In the genomic region with DNA sequence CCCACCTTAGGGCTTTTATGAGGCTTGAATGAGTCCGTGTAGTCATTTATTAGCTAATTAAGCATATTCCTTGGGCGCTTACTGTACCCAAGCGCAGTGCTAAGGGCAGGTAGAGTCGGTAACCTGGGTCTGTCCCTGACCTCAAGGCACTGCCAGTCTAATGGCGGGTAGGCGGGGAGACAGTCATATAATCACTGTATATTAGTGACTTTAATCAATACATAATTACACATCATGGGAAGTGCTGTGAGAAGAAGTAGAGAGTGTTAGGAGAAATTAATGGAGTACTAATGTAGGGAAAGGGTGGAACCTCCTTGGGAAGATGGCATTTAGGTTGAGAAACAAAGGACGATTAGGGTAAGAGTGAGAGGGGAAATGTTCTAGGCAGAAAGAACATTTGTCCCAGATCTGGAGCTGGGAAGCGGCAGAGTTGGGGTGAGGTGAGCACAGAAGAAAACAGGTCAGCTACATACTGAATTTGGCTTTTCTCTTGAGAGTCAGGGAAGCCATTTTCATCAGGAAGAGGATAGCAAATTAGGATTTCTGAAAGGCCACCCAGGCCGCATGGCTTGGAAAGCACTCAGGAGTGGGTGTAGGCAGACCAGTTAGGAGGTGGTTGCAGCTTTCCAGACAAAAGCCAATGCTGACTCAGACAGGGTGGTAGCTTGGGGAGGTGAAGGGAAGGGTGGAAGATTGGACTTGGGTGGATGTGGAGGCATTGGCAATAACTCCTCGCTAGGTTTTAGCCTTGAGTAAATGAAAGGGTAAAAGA, we compare ENCODE assay signal across 1 cellular context.
TF ChIP-seq lines count a peak whose summit lies in the region.

No MANE protein-coding gene starts in this region.

TF ChIP-seq in H1, 55 proteins besides CTCF, POLR2A, EP300 and RAD21:
- TF ChIP-seq, protein P1, sequence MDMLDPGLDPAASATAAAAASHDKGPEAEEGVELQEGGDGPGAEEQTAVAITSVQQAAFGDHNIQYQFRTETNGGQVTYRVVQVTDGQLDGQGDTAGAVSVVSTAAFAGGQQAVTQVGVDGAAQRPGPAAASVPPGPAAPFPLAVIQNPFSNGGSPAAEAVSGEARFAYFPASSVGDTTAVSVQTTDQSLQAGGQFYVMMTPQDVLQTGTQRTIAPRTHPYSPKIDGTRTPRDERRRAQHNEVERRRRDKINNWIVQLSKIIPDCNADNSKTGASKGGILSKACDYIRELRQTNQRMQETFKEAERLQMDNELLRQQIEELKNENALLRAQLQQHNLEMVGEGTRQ (IDR thresholded peaks at IDR 0.05; ENCODE audit: low read length), result peak; percentile 44; the same call in 1 of the 2 replicates
- TF ChIP-seq HDAC6 (IDR thresholded peaks at IDR 0.05; ENCODE audit: low read depth, low read length), result no peak
- peak; percentile 19; the same call in 1 of the 2 replicates for TF ChIP-seq PHF8 (conservative IDR thresholded peaks at IDR 0.05; ENCODE audit: low read depth, low read length)
